Comparison of ENCODE assay signal across 1 cellular context in the genomic region with DNA sequence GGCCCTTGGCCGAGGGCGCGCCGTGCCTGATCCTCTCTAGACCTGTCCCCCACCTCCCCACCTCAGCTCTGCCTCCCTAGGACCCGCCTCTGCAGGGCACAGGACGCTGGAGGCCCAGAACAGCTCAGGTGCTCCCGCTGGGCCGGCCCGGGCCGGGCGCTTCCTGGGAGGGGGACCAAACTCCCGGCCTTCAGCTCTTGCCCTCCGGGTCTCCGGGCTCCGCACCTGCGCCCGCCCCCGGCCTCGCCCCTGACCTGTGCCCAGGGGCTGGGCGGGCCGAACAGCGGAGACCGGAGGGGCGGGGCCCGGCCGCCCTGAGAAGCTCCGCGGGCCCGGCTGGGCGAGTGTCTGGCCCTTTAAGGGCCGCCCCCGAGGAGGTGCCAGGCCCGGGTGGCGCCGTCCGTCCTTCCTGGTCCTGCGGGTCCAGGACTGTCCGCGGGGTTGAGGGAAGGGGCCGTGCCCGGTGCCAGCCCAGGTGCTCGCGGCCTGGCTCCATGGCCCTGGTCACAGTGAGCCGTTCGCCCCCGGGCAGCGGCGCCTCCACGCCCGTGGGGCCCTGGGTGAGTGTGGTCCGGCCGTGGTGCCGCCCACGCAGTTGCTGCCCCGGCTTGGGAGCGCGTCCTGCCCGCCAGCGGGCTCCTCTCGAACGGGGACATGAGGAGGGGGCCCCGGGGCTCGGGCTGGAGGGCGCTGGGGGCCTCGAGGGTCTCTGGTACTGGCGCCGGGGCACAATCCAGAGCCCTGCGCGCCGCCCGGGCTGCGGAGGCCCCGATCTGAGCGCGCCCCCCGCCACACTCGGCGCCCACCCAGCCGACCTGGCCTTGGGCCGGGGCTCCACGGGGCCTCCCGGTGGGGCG.
A peak's percentile ranks its signal among the peaks of the same experiment; 100 is the strongest.
TF ChIP-seq lines count a peak whose summit lies in the region.

A gene with protein sequence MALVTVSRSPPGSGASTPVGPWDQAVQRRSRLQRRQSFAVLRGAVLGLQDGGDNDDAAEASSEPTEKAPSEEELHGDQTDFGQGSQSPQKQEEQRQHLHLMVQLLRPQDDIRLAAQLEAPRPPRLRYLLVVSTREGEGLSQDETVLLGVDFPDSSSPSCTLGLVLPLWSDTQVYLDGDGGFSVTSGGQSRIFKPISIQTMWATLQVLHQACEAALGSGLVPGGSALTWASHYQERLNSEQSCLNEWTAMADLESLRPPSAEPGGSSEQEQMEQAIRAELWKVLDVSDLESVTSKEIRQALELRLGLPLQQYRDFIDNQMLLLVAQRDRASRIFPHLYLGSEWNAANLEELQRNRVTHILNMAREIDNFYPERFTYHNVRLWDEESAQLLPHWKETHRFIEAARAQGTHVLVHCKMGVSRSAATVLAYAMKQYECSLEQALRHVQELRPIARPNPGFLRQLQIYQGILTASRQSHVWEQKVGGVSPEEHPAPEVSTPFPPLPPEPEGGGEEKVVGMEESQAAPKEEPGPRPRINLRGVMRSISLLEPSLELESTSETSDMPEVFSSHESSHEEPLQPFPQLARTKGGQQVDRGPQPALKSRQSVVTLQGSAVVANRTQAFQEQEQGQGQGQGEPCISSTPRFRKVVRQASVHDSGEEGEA (plus strand): TSS at position 399 of the 857 bp plus-strand sequence. CDS start 96 bp downstream, at position 495.

TF ChIP-seq in HepG2, 621 proteins besides CTCF, POLR2A, EP300 and RAD21 (continued from another document and continues in another):
- TF ChIP-seq, protein P1, sequence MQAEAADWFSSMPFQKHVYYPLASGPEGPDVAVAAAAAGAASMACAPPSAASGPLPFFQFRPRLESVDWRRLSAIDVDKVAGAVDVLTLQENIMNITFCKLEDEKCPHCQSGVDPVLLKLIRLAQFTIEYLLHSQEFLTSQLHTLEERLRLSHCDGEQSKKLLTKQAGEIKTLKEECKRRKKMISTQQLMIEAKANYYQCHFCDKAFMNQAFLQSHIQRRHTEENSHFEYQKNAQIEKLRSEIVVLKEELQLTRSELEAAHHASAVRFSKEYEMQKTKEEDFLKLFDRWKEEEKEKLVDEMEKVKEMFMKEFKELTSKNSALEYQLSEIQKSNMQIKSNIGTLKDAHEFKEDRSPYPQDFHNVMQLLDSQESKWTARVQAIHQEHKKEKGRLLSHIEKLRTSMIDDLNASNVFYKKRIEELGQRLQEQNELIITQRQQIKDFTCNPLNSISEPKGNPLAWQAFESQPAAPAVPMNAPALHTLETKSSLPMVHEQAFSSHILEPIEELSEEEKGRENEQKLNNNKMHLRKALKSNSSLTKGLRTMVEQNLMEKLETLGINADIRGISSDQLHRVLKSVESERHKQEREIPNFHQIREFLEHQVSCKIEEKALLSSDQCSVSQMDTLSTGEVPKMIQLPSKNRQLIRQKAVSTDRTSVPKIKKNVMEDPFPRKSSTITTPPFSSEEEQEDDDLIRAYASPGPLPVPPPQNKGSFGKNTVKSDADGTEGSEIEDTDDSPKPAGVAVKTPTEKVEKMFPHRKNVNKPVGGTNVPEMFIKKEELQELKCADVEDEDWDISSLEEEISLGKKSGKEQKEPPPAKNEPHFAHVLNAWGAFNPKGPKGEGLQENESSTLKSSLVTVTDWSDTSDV (CRISPR knock-in tag; IDR thresholded peaks at IDR 0.05): no peak
- TF ChIP-seq ZNF160 (CRISPR knock-in tag; IDR thresholded peaks at IDR 0.05) (no peak), GABPA (IDR thresholded peaks at IDR 0.05; ENCODE audit: low read depth, low read length) (no peak), GABPA (CRISPR knock-in tag; IDR thresholded peaks at IDR 0.05; ENCODE audit: low read depth) (no peak; the same call in 1 of the 2 replicates), ZFP62 (CRISPR knock-in tag; IDR thresholded peaks at IDR 0.05) (no peak), HES4 (CRISPR knock-in tag; IDR thresholded peaks at IDR 0.05; ENCODE audit: borderline replicate concordance) (no peak), KLF11 (CRISPR knock-in tag; IDR thresholded peaks at IDR 0.05) (no peak), SOX13 (IDR thresholded peaks at IDR 0.05) (no peak), SOX13 (CRISPR knock-in tag; conservative IDR thresholded peaks at IDR 0.05 in 1 of 2, IDR thresholded peaks at IDR 0.05 in 1 of 2) (no peak), FIP1L1 (IDR thresholded peaks at IDR 0.05; ENCODE audit: borderline replicate concordance, insufficient read depth, low read depth, low read length) (no peak), ATRX (CRISPR knock-in tag; IDR thresholded peaks at IDR 0.05; ENCODE audit: borderline replicate concordance) (no peak), ZNF264 (CRISPR knock-in tag; IDR thresholded peaks at IDR 0.05) (no peak), FOXA1 (IDR thresholded peaks at IDR 0.05) (no peak), FOXA1 (CRISPR knock-in tag; IDR thresholded peaks at IDR 0.05) (0 out of 2 replicates have a peak, but pooled peaks have one; percentile 7), ZNF20 (CRISPR knock-in tag; IDR thresholded peaks at IDR 0.05) (0 out of 2 replicates have a peak, but pooled peaks have one; percentile 82), YEATS2 (CRISPR knock-in tag; IDR thresholded peaks at IDR 0.05; ENCODE audit: borderline replicate concordance) (no peak; the same call in 1 of the 2 replicates), ZNF24 (IDR thresholded peaks at IDR 0.05) (no peak), ZNF34 (CRISPR knock-in tag; IDR thresholded peaks at IDR 0.05; ENCODE audit: borderline replicate concordance) (no peak), TBX2 (CRISPR knock-in tag; IDR thresholded peaks at IDR 0.05; ENCODE audit: borderline replicate concordance) (peak; percentile 59; the same call in 1 of the 2 replicates), SIX4 (CRISPR knock-in tag; IDR thresholded peaks at IDR 0.05) (no peak), IKZF4 (CRISPR knock-in tag; IDR thresholded peaks at IDR 0.05; ENCODE audit: borderline replicate concordance, low read depth, not compliant biosample characterization) (no peak), PRMT3 (CRISPR knock-in tag; IDR thresholded peaks at IDR 0.05; ENCODE audit: borderline replicate concordance, low read depth) (no peak), SALL1 (CRISPR knock-in tag; IDR thresholded peaks at IDR 0.05) (0 out of 2 replicates have a peak, but pooled peaks have one; percentile 25), ZNF530 (CRISPR knock-in tag; IDR thresholded peaks at IDR 0.05; ENCODE audit: low read depth) (no peak), ZNF430 (CRISPR knock-in tag; IDR thresholded peaks at IDR 0.05) (peak; percentile 2; the same call in 1 of the 2 replicates), ZIK1 (CRISPR knock-in tag; IDR thresholded peaks at IDR 0.05; ENCODE audit: borderline replicate concordance, low read depth) (no peak), GTF3A (CRISPR knock-in tag; conservative IDR thresholded peaks at IDR 0.05) (no peak)
- TF ChIP-seq, protein P2, sequence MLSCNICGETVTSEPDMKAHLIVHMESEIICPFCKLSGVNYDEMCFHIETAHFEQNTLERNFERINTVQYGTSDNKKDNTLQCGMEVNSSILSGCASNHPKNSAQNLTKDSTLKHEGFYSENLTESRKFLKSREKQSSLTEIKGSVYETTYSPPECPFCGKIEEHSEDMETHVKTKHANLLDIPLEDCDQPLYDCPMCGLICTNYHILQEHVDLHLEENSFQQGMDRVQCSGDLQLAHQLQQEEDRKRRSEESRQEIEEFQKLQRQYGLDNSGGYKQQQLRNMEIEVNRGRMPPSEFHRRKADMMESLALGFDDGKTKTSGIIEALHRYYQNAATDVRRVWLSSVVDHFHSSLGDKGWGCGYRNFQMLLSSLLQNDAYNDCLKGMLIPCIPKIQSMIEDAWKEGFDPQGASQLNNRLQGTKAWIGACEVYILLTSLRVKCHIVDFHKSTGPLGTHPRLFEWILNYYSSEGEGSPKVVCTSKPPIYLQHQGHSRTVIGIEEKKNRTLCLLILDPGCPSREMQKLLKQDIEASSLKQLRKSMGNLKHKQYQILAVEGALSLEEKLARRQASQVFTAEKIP (CRISPR knock-in tag; IDR thresholded peaks at IDR 0.05; ENCODE audit: borderline replicate concordance): no peak
- TF ChIP-seq, protein P3, sequence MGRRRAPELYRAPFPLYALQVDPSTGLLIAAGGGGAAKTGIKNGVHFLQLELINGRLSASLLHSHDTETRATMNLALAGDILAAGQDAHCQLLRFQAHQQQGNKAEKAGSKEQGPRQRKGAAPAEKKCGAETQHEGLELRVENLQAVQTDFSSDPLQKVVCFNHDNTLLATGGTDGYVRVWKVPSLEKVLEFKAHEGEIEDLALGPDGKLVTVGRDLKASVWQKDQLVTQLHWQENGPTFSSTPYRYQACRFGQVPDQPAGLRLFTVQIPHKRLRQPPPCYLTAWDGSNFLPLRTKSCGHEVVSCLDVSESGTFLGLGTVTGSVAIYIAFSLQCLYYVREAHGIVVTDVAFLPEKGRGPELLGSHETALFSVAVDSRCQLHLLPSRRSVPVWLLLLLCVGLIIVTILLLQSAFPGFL (CRISPR knock-in tag; IDR thresholded peaks at IDR 0.05): no peak
- TF ChIP-seq, protein P4, sequence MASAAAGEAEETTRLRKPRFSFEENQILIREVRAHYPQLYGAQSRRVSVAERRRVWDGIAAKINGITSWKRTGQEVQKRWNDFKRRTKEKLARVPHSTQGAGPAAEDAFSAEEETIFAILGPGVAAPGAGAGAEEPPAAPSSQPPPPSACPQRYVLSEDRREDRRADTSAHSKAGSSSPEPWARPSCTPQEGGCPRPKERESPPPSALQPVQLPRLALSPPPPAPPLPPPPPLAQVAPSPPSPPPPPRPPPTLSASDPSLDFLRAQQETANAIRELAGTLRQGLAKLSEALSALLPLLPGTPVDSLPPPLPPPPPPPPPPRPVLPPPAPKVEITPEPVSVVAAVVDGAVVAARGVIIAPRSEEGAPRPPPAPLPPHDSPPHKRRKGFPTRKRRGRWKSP (CRISPR knock-in tag; IDR thresholded peaks at IDR 0.05): 0 out of 2 replicates have a peak, but pooled peaks have one; percentile 68
- TF ChIP-seq, protein P5, sequence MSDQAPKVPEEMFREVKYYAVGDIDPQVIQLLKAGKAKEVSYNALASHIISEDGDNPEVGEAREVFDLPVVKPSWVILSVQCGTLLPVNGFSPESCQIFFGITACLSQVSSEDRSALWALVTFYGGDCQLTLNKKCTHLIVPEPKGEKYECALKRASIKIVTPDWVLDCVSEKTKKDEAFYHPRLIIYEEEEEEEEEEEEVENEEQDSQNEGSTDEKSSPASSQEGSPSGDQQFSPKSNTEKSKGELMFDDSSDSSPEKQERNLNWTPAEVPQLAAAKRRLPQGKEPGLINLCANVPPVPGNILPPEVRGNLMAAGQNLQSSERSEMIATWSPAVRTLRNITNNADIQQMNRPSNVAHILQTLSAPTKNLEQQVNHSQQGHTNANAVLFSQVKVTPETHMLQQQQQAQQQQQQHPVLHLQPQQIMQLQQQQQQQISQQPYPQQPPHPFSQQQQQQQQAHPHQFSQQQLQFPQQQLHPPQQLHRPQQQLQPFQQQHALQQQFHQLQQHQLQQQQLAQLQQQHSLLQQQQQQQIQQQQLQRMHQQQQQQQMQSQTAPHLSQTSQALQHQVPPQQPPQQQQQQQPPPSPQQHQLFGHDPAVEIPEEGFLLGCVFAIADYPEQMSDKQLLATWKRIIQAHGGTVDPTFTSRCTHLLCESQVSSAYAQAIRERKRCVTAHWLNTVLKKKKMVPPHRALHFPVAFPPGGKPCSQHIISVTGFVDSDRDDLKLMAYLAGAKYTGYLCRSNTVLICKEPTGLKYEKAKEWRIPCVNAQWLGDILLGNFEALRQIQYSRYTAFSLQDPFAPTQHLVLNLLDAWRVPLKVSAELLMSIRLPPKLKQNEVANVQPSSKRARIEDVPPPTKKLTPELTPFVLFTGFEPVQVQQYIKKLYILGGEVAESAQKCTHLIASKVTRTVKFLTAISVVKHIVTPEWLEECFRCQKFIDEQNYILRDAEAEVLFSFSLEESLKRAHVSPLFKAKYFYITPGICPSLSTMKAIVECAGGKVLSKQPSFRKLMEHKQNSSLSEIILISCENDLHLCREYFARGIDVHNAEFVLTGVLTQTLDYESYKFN (CRISPR knock-in tag; conservative IDR thresholded peaks at IDR 0.05): peak; percentile 37
- TF ChIP-seq, protein P6, sequence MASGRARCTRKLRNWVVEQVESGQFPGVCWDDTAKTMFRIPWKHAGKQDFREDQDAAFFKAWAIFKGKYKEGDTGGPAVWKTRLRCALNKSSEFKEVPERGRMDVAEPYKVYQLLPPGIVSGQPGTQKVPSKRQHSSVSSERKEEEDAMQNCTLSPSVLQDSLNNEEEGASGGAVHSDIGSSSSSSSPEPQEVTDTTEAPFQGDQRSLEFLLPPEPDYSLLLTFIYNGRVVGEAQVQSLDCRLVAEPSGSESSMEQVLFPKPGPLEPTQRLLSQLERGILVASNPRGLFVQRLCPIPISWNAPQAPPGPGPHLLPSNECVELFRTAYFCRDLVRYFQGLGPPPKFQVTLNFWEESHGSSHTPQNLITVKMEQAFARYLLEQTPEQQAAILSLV (CRISPR knock-in tag; IDR thresholded peaks at IDR 0.05; ENCODE audit: borderline replicate concordance): 0 out of 2 replicates have a peak, but pooled peaks have one; percentile 17
- TF ChIP-seq, protein P7, sequence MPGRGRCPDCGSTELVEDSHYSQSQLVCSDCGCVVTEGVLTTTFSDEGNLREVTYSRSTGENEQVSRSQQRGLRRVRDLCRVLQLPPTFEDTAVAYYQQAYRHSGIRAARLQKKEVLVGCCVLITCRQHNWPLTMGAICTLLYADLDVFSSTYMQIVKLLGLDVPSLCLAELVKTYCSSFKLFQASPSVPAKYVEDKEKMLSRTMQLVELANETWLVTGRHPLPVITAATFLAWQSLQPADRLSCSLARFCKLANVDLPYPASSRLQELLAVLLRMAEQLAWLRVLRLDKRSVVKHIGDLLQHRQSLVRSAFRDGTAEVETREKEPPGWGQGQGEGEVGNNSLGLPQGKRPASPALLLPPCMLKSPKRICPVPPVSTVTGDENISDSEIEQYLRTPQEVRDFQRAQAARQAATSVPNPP (CRISPR knock-in tag; IDR thresholded peaks at IDR 0.05): no peak
- TF ChIP-seq, protein P8, sequence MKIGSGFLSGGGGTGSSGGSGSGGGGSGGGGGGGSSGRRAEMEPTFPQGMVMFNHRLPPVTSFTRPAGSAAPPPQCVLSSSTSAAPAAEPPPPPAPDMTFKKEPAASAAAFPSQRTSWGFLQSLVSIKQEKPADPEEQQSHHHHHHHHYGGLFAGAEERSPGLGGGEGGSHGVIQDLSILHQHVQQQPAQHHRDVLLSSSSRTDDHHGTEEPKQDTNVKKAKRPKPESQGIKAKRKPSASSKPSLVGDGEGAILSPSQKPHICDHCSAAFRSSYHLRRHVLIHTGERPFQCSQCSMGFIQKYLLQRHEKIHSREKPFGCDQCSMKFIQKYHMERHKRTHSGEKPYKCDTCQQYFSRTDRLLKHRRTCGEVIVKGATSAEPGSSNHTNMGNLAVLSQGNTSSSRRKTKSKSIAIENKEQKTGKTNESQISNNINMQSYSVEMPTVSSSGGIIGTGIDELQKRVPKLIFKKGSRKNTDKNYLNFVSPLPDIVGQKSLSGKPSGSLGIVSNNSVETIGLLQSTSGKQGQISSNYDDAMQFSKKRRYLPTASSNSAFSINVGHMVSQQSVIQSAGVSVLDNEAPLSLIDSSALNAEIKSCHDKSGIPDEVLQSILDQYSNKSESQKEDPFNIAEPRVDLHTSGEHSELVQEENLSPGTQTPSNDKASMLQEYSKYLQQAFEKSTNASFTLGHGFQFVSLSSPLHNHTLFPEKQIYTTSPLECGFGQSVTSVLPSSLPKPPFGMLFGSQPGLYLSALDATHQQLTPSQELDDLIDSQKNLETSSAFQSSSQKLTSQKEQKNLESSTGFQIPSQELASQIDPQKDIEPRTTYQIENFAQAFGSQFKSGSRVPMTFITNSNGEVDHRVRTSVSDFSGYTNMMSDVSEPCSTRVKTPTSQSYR (CRISPR knock-in tag; IDR thresholded peaks at IDR 0.05; ENCODE audit: borderline replicate concordance): no peak
- TF ChIP-seq, protein P9, sequence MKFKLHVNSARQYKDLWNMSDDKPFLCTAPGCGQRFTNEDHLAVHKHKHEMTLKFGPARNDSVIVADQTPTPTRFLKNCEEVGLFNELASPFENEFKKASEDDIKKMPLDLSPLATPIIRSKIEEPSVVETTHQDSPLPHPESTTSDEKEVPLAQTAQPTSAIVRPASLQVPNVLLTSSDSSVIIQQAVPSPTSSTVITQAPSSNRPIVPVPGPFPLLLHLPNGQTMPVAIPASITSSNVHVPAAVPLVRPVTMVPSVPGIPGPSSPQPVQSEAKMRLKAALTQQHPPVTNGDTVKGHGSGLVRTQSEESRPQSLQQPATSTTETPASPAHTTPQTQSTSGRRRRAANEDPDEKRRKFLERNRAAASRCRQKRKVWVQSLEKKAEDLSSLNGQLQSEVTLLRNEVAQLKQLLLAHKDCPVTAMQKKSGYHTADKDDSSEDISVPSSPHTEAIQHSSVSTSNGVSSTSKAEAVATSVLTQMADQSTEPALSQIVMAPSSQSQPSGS (CRISPR knock-in tag; IDR thresholded peaks at IDR 0.05): no peak
